8 cellular contexts compared by ENCODE assay signal in the genomic region with DNA sequence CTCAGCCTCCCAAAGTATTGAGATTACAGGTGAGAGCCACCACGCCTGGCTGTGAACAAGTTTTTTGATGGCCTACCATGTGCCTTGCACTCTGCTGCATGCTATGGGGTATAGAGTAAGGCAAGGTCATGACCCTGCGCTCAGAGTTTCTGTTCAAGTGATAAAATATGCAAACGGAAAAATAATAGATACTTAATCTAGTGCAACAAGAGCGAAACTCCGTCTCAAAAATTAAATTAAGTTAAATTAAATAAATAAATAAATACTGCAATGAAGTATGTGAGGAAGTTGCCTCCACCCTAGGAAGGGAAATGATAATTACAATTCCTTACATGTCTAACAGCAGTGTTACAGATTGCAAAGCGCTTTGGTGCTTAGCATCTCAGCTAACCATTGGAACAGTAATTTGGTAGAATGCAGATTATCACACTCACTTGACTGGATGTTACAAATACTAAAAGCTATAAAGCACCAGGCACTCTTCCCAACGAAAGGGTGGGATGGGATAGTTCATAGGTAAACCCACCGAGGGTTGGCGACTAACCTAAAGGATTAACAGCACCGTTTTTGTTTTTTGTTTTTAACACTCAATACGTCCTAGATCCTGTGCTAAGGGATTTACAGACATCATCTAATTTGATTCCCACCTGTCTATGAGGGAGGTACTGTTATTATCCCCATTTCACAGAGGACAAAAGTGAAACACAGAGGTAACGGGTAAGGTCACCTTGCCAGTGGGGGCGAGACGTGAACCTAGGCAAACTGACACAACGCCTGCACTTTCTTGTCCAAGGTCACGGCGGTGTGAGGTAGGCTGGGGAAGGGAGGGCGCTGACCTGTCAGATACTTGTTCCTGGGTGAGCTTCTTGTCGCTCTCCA. TPM values are rescaled to one million over a fixed set of nuclear protein-coding genes. Genes with fewer than 3 reads are reported as not detected.
A peak's percentile ranks its signal among the peaks of the same experiment; 100 is the strongest.
DNase-seq lines count a peak whose midpoint lies in the region; ATAC-seq, FAIRE-seq and TF ChIP-seq lines count a peak whose summit lies in the region.

No MANE protein-coding gene starts in this region.

- TF ChIP-seq EP300 in A549 (IDR thresholded peaks at IDR 0.05): no peak

- CTCF ChIA-PET in A549 (lab: Yijun Ruan, JAX): interaction anchor here (0.7 to 1.5 kb wide), 8 partner anchors 8 to 309 kb away, joined by 3 to 5 read pairs (median 3); no protein-coding TSS in a partner anchor

- 29% methylated on average over 19 of the region's 19 CpGs for WGBS in A549 (ENCODE audit: missing lambda C conversion rate)

- intact Hi-C loops in mucosa of descending colon (cut with DNase I, micrococcal nuclease): no loop called here

- FAIRE-seq in A549 (lab: Jason Lieb, UNC): no peak

- H3K4me1 ChIP-seq in A549 (peaks cover 30% of the 10 kb centered on the region), mucosa of descending colon (ENCODE audit: low read depth) (peaks cover 21% of the 10 kb centered on the region)

- no peak for TF ChIP-seq CTCF in A549 (IDR thresholded peaks at IDR 0.05)
- TF ChIP-seq CTCF in cardiac fibroblast (IDR thresholded peaks at IDR 0.05; ENCODE audit: low read depth, low read length): no peak
- no peak for TF ChIP-seq CTCF in mucosa of descending colon (IDR thresholded peaks at IDR 0.05)

- no peak for TF ChIP-seq POLR2A in A549 (IDR thresholded peaks at IDR 0.05; ENCODE audit: low read length)

- peak overlapping the region; percentile 89 for H3K4me3 ChIP-seq in A549
- H3K4me3 ChIP-seq in cardiac fibroblast (replicated peaks in 1 of 2; ENCODE audit: low read depth in 2 of 2, low read length in 2 of 2): peak overlapping the region; percentile 89 to 94
- peak overlapping the region; percentile 66 for H3K4me3 ChIP-seq in mucosa of descending colon

- H3K27ac ChIP-seq in A549: peak overlapping the region; percentile 84 to 86

- no peaks in the 10 kb centered on the region for H3K36me3 ChIP-seq in mucosa of descending colon (ENCODE audit: low read depth)

- H3K4me2 ChIP-seq in A549: peak overlapping the region; percentile 98

- no peaks in the 10 kb centered on the region for H3K9me3 ChIP-seq in A549
- no peaks in the 10 kb centered on the region for H3K9me3 ChIP-seq in mucosa of descending colon

- POLR2A ChIA-PET in A549 (lab: Yijun Ruan, JAX): interaction anchor here (1.0 to 1.6 kb wide), 2 partner anchors 10 to 79 kb away, joined by 3 to 5 read pairs; no protein-coding TSS in a partner anchor

- DNase-seq in A549 (ENCODE audit: low read depth in 1 of 2, low spot score in 1 of 2) (no peak), cardiac fibroblast (ENCODE audit: low read depth in 2 of 2) (no peak), mucosa of descending colon (no peak), retina (no peak), NCI-H345 treated with DMSO at 0.1 percent for 48 hours (lab: John Stamatoyannopoulos, UW; ENCODE audit: unreplicated experiment) (no peak), foreskin melanocyte (no peak)
- no peak for DNase-seq in stimulated activated CD8-positive, alpha-beta memory T cell treated with anti-CD3 and anti-CD28 coated beads, Interleukin-4, amount 100 ng/mL, for 48 hours

- TF ChIP-seq RAD21 in A549 (conservative IDR thresholded peaks at IDR 0.05 in 1 of 2, IDR thresholded peaks at IDR 0.05 in 1 of 2): no peak

- ATAC-seq in A549 (no peak; a peak in 1 of 6 replicates), HG03066 (IDR thresholded peaks at IDR 0.05; ENCODE audit: low read depth, unreplicated experiment) (peak; percentile 7), mucosa of descending colon (peak; percentile 52)

TF ChIP-seq in A549, 52 proteins besides CTCF, POLR2A, EP300 and RAD21:
- TF ChIP-seq JUN (IDR thresholded peaks at IDR 0.05) (no peak), HOXB5 (CRISPR knock-in tag; IDR thresholded peaks at IDR 0.05) (no peak), BHLHE40 (IDR thresholded peaks at IDR 0.05; ENCODE audit: low read depth, low read length) (no peak), EHF (CRISPR knock-in tag; IDR thresholded peaks at IDR 0.05) (no peak), JUNB (IDR thresholded peaks at IDR 0.05) (no peak), ESRRA (IDR thresholded peaks at IDR 0.05; ENCODE audit: borderline replicate concordance, low read length) (0 out of 2 replicates have a peak, but pooled peaks have one; percentile 60)

RNA-seq across cellular contexts. Expression of a gene that starts 0.8 kb away (rescaled TPM):
- polyA plus RNA-seq in A549 (2011; rRNA removed): 37.7 and 44.3 TPM in 2 replicates
- 15.2 and 16.3 TPM in 2 replicates for polyA plus RNA-seq in A549 (2012; cell fraction: cytosol; rRNA removed)
- 26.6 and 41.2 TPM in 2 replicates for polyA plus RNA-seq in A549 (2012; cell fraction: nucleus; rRNA removed)
- 25.1 to 27.9 TPM (median 26.9 TPM) in 3 replicates for polyA plus RNA-seq in A549 (2017; fragmentation: RNase III; extraction: RNeasy Plus Mini Kit Qiagen cat#74134 plus additional on column Dnase treatment)
- 42.1 and 52.9 TPM in 2 replicates for polyA minus RNA-seq in A549 (2011; rRNA and poly(A)+ RNA removed)
- total RNA-seq in mucosa of descending colon: 10 to 100 TPM in 1 of 3 donors, 1 to 10 TPM in 2; 3.8 to 12.9 (median 5.4) TPM

RNA-seq across cellular contexts. Expression of a gene that starts 38.8 kb away (rescaled TPM):
- polyA plus RNA-seq in A549 (2011; rRNA removed) (133 and 170 TPM in 2 replicates), A549 (2017; fragmentation: RNase III; extraction: RNeasy Plus Mini Kit Qiagen cat#74134 plus additional on column Dnase treatment) (63.5 to 72.9 TPM (median 65.0 TPM) in 3 replicates)
- 98.9 and 104 TPM in 2 replicates for polyA plus RNA-seq in A549 (2012; cell fraction: cytosol; rRNA removed)
- 50.6 and 63.0 TPM in 2 replicates for polyA plus RNA-seq in A549 (2012; cell fraction: nucleus; rRNA removed)
- polyA minus RNA-seq in A549 (2011; rRNA and poly(A)+ RNA removed): 74.9 and 76.0 TPM in 2 replicates
- 10 to 100 TPM; 61.2 to 75.5 (median 74.6) TPM for total RNA-seq in mucosa of descending colon

Comparison
In these comparisons a context has a peak if more than half of its experiments do, and no peak if none do; other contexts are left out.
1. ATAC-seq: peak in HG03066 (single experiment) and mucosa of descending colon (single experiment); none in A549 (0 of 2).
2. Peak in every context shown above with its lines, with median percentiles within 50 percentile points of each other: H3K4me3 ChIP-seq.